In the genomic region with DNA sequence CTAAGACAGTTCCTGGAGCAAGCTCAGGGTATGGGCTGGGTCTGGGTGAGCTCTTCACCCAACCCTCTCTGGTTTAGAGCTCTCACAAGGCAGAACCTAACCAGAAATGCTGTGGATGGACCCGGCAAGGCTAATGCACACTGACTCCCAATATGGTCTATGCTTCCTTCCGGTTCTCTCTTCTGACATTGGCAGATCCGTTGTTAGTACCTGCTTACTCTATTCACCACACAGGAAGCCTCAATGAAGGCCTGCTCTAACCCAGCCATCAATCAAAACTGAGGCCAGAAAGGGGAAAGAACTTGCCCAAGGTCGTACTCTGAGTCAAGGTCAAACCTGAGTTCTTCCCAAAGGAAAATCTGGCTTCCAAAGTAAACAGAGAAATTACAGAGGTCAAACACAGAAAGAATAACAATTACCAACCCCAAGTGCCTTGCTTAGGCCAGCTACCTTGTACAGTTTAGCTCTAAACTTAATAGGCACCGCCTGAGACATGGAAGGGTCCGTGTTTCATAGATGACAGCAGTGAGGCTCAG, we compare ENCODE assay signal across 21 cellular contexts. TPM values are rescaled to one million over a fixed set of nuclear protein-coding genes. Genes with fewer than 3 reads are reported as not detected.
A peak's percentile ranks its signal among the peaks of the same experiment; 100 is the strongest.
DNase-seq lines count a peak whose midpoint lies in the region; ATAC-seq, FAIRE-seq and TF ChIP-seq lines count a peak whose summit lies in the region.
"Had no signal": no experiment of that assay in that cellular context is flagged by ENCODE, and none has a peak within 500 bp of the region (broad histone marks: within the 10 kb centered on the region; RNA-seq: fewer than 3 reads in every experiment).

No MANE protein-coding gene starts in this region.

- intact Hi-C loops in K562 (cut with micrococcal nuclease): loop anchor here (1.0 kb wide), 1 partner anchor 74 kb away; no protein-coding TSS in a partner anchor

- POLR2A ChIA-PET in K562 (lab: Yijun Ruan, JAX): interaction anchor here (1.0 kb wide), 1 partner anchor 9 kb away, joined by 4 read pairs; no protein-coding TSS in a partner anchor

- CTCF ChIA-PET in K562 (lab: Yijun Ruan, JAX; ENCODE audit: low intra/inter-chr PET ratio): interaction anchor here (0.5 to 2.6 kb wide), 5 partner anchors 29 to 219 kb away, joined by 3 to 12 read pairs (median 4); no protein-coding TSS in a partner anchor

- BruUV-seq in K562 (replicated peaks; lab: Mats Ljungman, UMichigan): no TSS peak

- no peaks in the 10 kb centered on the region for H3K9me3 ChIP-seq in K562 (replicated peaks; ENCODE audit: control insufficient read depth, insufficient read depth, low read depth, low read length)

- H3K36me3 ChIP-seq in K562 (ENCODE audit: control insufficient read depth, insufficient read depth, low read length): no peaks in the 10 kb centered on the region

- no peak overlapping the region for H3K9ac ChIP-seq in K562 (ENCODE audit: insufficient read depth in 1 of 2, low read depth in 2 of 2, low read length in 2 of 2)

- no peak overlapping the region for H3K4me2 ChIP-seq in K562 (ENCODE audit: insufficient read depth, low read length)

- TF ChIP-seq CTCF in K562 (IDR thresholded peaks at IDR 0.05 in 2 of 3, conservative IDR thresholded peaks at IDR 0.05 in 1 of 3; ENCODE audit: insufficient read depth in 2 of 3, low read depth in 1 of 3, low read length in 3 of 3): no peak

- H3K4me3 ChIP-seq in K562: no peak overlapping the region

- DNase-seq in GDM1 (lab: John Stamatoyannopoulos, UW) (peak; percentile 5), GM12892 (ENCODE audit: insufficient read length) (no peak), K562 (ENCODE audit: extremely low read depth in 1 of 4, low spot score in 3 of 4) (no peak), DMS 273 treated with DMSO at 0.1 percent for 48 hours (lab: John Stamatoyannopoulos, UW) (no peak), NCI-H69 (lab: John Stamatoyannopoulos, UW) (no peak)
- no peak for DNase-seq in NK-92 treated with Interleukin-12 subunit alpha and Interleukin-12 subunit beta, amount 100 ng/mL, for 24 hours (lab: John Stamatoyannopoulos, UW)
- DNase-seq: AML-193; erythroblast; foreskin fibroblast; Karpas-422; mesendoderm; naive B cell; NCI-H1694 treated with DMSO at 0.1 percent for 48 hours; occipital lobe; stimulated activated CD4-positive, alpha-beta T cell treated with anti-CD3 and anti-CD28 coated beads, Interleukin-1b, Interleukin-23, amount 100 ng/mL, for 48 hours had no signal

- H2AFZ ChIP-seq in K562 (ENCODE audit: low read depth, low read length): no peak overlapping the region

- TF ChIP-seq EP300 in K562 (IDR thresholded peaks at IDR 0.05; ENCODE audit: low read length): no peak

- peaks cover 5% of the 10 kb centered on the region; the same call in 1 of the 2 replicates for H4K20me1 ChIP-seq in K562 (replicated peaks; ENCODE audit: control insufficient read depth, insufficient read depth, low read length)

- peak; percentile 9 for FAIRE-seq in GM12892 (lab: Jason Lieb, UNC)
- FAIRE-seq in K562 (lab: Jason Lieb, UNC): peak; percentile 48
- FAIRE-seq: astrocyte, H54 had no signal

- peaks cover 0 to 6% of the 10 kb centered on the region in 2 experiments; a peak in 2 of 5 replicates for H3K4me1 ChIP-seq in K562 (replicated peaks in 1 of 2; ENCODE audit: control insufficient read depth in 2 of 2, insufficient read depth in 2 of 2, low read length in 2 of 2)

- no peaks in the 10 kb centered on the region for H3K79me2 ChIP-seq in K562 (ENCODE audit: control insufficient read depth, insufficient read depth, low read length)

- TF ChIP-seq POLR2A in GM12892 (IDR thresholded peaks at IDR 0.05; ENCODE audit: low read depth, low read length): no peak
- no peak for TF ChIP-seq POLR2A in K562 (conservative IDR thresholded peaks at IDR 0.05)

- ATAC-seq in HG03565 (IDR thresholded peaks at IDR 0.05; ENCODE audit: unreplicated experiment) (peak; percentile 61), K562 (no peak)
- ATAC-seq: activated CD4-positive, CD25-positive, alpha-beta regulatory T cell treated with anti-CD3 and anti-CD28 coated beads, Interleukin-2, amount 50 U/mL, for 24 hours; Right ventricle myocardium inferior; stimulated activated memory B cell treated with anti-CD40 and anti-IgM and Interleukin-4, amounts not matched to agents 10 μg/mL and 1 μg/mL and 100 μg/mL, for 72 hours had no signal

- no peaks in the 10 kb centered on the region; a peak in 1 of 5 replicates for H3K27me3 ChIP-seq in K562 (ENCODE audit: control insufficient read depth in 2 of 2, insufficient read depth in 2 of 2, low read length in 2 of 2)

- in situ Hi-C loops in K562 (cut with MboI): loop anchor here (5.0 kb wide), 1 partner anchor 219 kb away; no protein-coding TSS in a partner anchor

- H3K9me1 ChIP-seq in K562 (ENCODE audit: control insufficient read depth, insufficient read depth, low read length): peaks cover 6% of the 10 kb centered on the region

- no peak for TF ChIP-seq RAD21 in K562 (CRISPR knock-in tag; conservative IDR thresholded peaks at IDR 0.05 in 1 of 2, IDR thresholded peaks at IDR 0.05 in 1 of 2)

- 37% methylated on average over 6 of the region's 6 CpGs for WGBS in K562 (ENCODE audit: insufficient coverage, low coverage, missing lambda C conversion rate)

- no peak overlapping the region for H3K27ac ChIP-seq in K562 (ENCODE audit: extremely low read depth, low read depth, low read length)

TF ChIP-seq in K562, 482 proteins besides CTCF, POLR2A, EP300 and RAD21:
- TF ChIP-seq SRF (CRISPR knock-in tag; IDR thresholded peaks at IDR 0.05) (0 out of 4 replicates have a peak, but pooled peaks of 1 of the 2 experiments have one; percentile 55), RBM25 (IDR thresholded peaks at IDR 0.05; ENCODE audit: low read depth, low read length, severe bottlenecking) (peak; percentile 43), FOXP1 (CRISPR knock-in tag; IDR thresholded peaks at IDR 0.05) (no peak), ESRRA (IDR thresholded peaks at IDR 0.05; ENCODE audit: borderline replicate concordance, low read depth) (0 out of 2 replicates have a peak, but pooled peaks have one; percentile 47)
- TF ChIP-seq, protein P1, sequence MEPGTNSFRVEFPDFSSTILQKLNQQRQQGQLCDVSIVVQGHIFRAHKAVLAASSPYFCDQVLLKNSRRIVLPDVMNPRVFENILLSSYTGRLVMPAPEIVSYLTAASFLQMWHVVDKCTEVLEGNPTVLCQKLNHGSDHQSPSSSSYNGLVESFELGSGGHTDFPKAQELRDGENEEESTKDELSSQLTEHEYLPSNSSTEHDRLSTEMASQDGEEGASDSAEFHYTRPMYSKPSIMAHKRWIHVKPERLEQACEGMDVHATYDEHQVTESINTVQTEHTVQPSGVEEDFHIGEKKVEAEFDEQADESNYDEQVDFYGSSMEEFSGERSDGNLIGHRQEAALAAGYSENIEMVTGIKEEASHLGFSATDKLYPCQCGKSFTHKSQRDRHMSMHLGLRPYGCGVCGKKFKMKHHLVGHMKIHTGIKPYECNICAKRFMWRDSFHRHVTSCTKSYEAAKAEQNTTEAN (CRISPR knock-in tag; IDR thresholded peaks at IDR 0.05): no peak

RNA-seq across cellular contexts. Expression of a gene that starts 46.0 kb away (rescaled TPM):
- 28.3 TPM for polyA plus RNA-seq in GM12892 (2012; ENCODE audit: missing spikeins)
- total RNA-seq in K562 (2011; cell fraction: chromatin; rRNA removed; ENCODE audit: low replicate concordance): 30.2 and 45.5 TPM in 2 replicates
- total RNA-seq in K562 (2011; cell fraction: nucleolus; rRNA removed): 25.4 and 26.7 TPM in 2 replicates
- 26.6 and 27.0 TPM in 2 replicates for total RNA-seq in K562 (2011; cell fraction: nucleoplasm; rRNA removed)
- total RNA-seq in K562 (2014; rRNA removed) (5.3 and 8.1 TPM in 2 replicates), K562 (2014; rRNA removed; fragmentation: Illumina TruSeq; extraction: Trizol) (3.7 and 3.9 TPM in 2 replicates), K562 (2015; rRNA removed; fragmentation: Illumina TruSeq; extraction: Trizol) (2.6 and 2.7 TPM in 2 replicates), K562 (2021) (16.9 and 20.5 TPM in 2 replicates)
- polyA plus RNA-seq in K562 (2011; rRNA removed) (1.4 and 3.4 TPM in 2 replicates), K562 (2014; fragmentation: Illumina TruSeq; extraction: Trizol) (11.1 and 14.0 TPM in 2 replicates), K562 (2014; fragmentation: Nextera tagmentation; extraction: Ambion mirVana) (under 1 TPM; 0.29 to 0.37 TPM), K562 (2014; rRNA removed) (6.5 and 6.7 TPM in 2 replicates)
- polyA plus RNA-seq in K562 (2011; cell fraction: cytosol; rRNA removed): 2.0 and 2.3 TPM in 2 replicates
- polyA plus RNA-seq in K562 (2011; cell fraction: nucleus; rRNA removed): 8.0 and 8.2 TPM in 2 replicates
- polyA plus RNA-seq in K562 (2012): 5.2 and 92.5 TPM in 2 replicates
- polyA minus RNA-seq in K562 (2011; rRNA and poly(A)+ RNA removed): 3.1 and 3.8 TPM in 2 replicates
- 1.9 and 4.6 TPM in 2 replicates for polyA minus RNA-seq in K562 (2011; cell fraction: cytosol; rRNA and poly(A)+ RNA removed)
- polyA minus RNA-seq in K562 (2011; cell fraction: nucleus; rRNA and poly(A)+ RNA removed): 6.1 and 8.6 TPM in 2 replicates
